1 cellular context compared by ENCODE assay signal in genomic region chr22:24201681-24202590, GRCh38.
TF ChIP-seq lines count a peak whose summit lies in the region.

No MANE protein-coding gene starts in this region.

TF ChIP-seq in A549, 52 proteins besides CTCF, POLR2A, EP300 and RAD21 (continued from another document):
- no peak for TF ChIP-seq NR3C1 (IDR thresholded peaks at IDR 0.05)
- TF ChIP-seq PBX3 (IDR thresholded peaks at IDR 0.05): no peak
- no peak for TF ChIP-seq MAZ (IDR thresholded peaks at IDR 0.05; ENCODE audit: borderline replicate concordance, low read depth, low read length)
